Comparison of ENCODE assay signal across 8 cellular contexts in genomic region chr2:189783927-189784867, GRCh38. TPM values are rescaled to one million over a fixed set of nuclear protein-coding genes. Genes with fewer than 3 reads are reported as not detected.
A peak's percentile ranks its signal among the peaks of the same experiment; 100 is the strongest.
DNase-seq lines count a peak whose midpoint lies in the region; ATAC-seq and TF ChIP-seq lines count a peak whose summit lies in the region.

A gene with protein sequence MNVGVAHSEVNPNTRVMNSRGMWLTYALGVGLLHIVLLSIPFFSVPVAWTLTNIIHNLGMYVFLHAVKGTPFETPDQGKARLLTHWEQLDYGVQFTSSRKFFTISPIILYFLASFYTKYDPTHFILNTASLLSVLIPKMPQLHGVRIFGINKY (minus strand): TSS chr2:189784339. CDS start chr2:189782595, 1,744 bp downstream.
Gene PMS1, plus strand, starts transcription at chr2:189784450. Its CDS starts 7,360 bp downstream, at chr2:189791810.

- peak within 1 kb of the TSS; percentile 98 for H3K27ac Mint-ChIP-seq in endothelial cell (ENCODE audit: unreplicated experiment)
- H3K27ac Mint-ChIP-seq in mesothelial cell of epicardium: peak within 1 kb of the TSS; percentile 94

- H3K4me3 Mint-ChIP-seq in endothelial cell (ENCODE audit: unreplicated experiment) (peak within 1 kb of the TSS; percentile 96), mesothelial cell of epicardium (peak within 1 kb of the TSS; percentile 91)

- H3K4me1 ChIP-seq in OCI-LY3 (ENCODE audit: low read length): peaks cover 14% of the 10 kb centered on the region

- H2AFZ ChIP-seq in OCI-LY3 (ENCODE audit: low read depth, low read length): peak within 1 kb of the TSS; percentile 83

- H3K4me2 ChIP-seq in OCI-LY3 (ENCODE audit: low read length): peak within 1 kb of the TSS; percentile 93

- no peaks in the 10 kb centered on the region for H4K20me1 ChIP-seq in OCI-LY3 (ENCODE audit: insufficient read depth, low read length)

- TF ChIP-seq CTCF in OCI-LY3 (IDR thresholded peaks at IDR 0.05; ENCODE audit: low read depth, low read length) (no peak), endothelial cell (IDR thresholded peaks at IDR 0.05; ENCODE audit: unreplicated experiment) (no peak), mesothelial cell of epicardium (IDR thresholded peaks at IDR 0.05; ENCODE audit: unreplicated experiment) (no peak)

- H3K27me3 Mint-ChIP-seq in endothelial cell (ENCODE audit: unreplicated experiment) (peaks cover 10% of the 10 kb centered on the region), mesothelial cell of epicardium (ENCODE audit: low read depth) (no peaks in the 10 kb centered on the region)

- peak within 1 kb of the TSS; percentile 89 for H3K9ac ChIP-seq in OCI-LY3 (ENCODE audit: low read length)

- peak; percentile 81 for DNase-seq in DMS 273 treated with DMSO at 0.1 percent for 48 hours (lab: John Stamatoyannopoulos, UW)
- peak; percentile 84 for DNase-seq in HuH-7.5 (ENCODE audit: low spot score)
- peak; percentile 96 for DNase-seq in activated CD8-positive, alpha-beta memory T cell treated with anti-CD3 and anti-CD28 coated beads, Interleukin-2, amount 50 U/mL, for 48 hours
- peak; percentile 94 for DNase-seq in endothelial cell (ENCODE audit: low spot score)
- peak; percentile 95 to 98 for DNase-seq in mesothelial cell of epicardium (ENCODE audit: low spot score in 2 of 2, unreplicated experiment in 2 of 2)
- peak; percentile 86 to 91 for DNase-seq in stimulated activated CD8-positive, alpha-beta memory T cell treated with anti-CD3 and anti-CD28 coated beads, Interleukin-15, amount 100 ng/mL, for 4 hours (ENCODE audit: low read depth in 2 of 2)

- H3K36me3 Mint-ChIP-seq in endothelial cell (ENCODE audit: low read depth, unreplicated experiment) (peaks cover 4% of the 10 kb centered on the region), mesothelial cell of epicardium (peaks cover 17% of the 10 kb centered on the region)

- H3K4me3 ChIP-seq in OCI-LY3 (ENCODE audit: low read length): peak within 1 kb of the TSS; percentile 80

- H3K79me2 ChIP-seq in OCI-LY3 (ENCODE audit: low read length): peaks cover 83% of the 10 kb centered on the region

- H3K9me3 Mint-ChIP-seq in endothelial cell (ENCODE audit: unreplicated experiment): no peaks in the 10 kb centered on the region
- H3K9me3 Mint-ChIP-seq in mesothelial cell of epicardium: no peaks in the 10 kb centered on the region

- ATAC-seq in GM21528 (IDR thresholded peaks at IDR 0.05; ENCODE audit: low FRiP score, unreplicated experiment): peak; percentile 98

- H3K9me3 ChIP-seq in OCI-LY3 (ENCODE audit: insufficient read depth, low read length): no peaks in the 10 kb centered on the region

- H3K4me1 Mint-ChIP-seq in endothelial cell (ENCODE audit: unreplicated experiment) (peaks cover 19% of the 10 kb centered on the region), mesothelial cell of epicardium (peaks cover 33% of the 10 kb centered on the region)

- H3K27ac ChIP-seq in OCI-LY3 (ENCODE audit: low read length): peak within 1 kb of the TSS; percentile 82

- H3K27me3 ChIP-seq in OCI-LY3 (ENCODE audit: low read depth, low read length): no peaks in the 10 kb centered on the region

- H3K36me3 ChIP-seq in OCI-LY3 (replicated peaks; ENCODE audit: low read depth, low read length): peaks cover 34% of the 10 kb centered on the region

RNA-seq across cellular contexts. Expression of the first gene that starts in this region (rescaled TPM):
- total RNA-seq in endothelial cell (ENCODE audit: unreplicated experiment) (60.7 TPM), mesothelial cell of epicardium (67.8 to 84.7 TPM (median 73.3 TPM) in 3 replicates)

RNA-seq across cellular contexts. Expression of gene PMS1, which starts in this region (rescaled TPM):
- total RNA-seq in endothelial cell (ENCODE audit: unreplicated experiment): 36.0 TPM
- 50.3 to 50.5 TPM (median 50.3 TPM) in 3 replicates for total RNA-seq in mesothelial cell of epicardium

Comparison
In these comparisons a context has a peak if more than half of its experiments do, and no peak if none do; other contexts are left out.
1. Peak in every context shown above with its lines: DNase-seq, ATAC-seq, H3K4me3 ChIP-seq and H3K27ac ChIP-seq.